Comparison of ENCODE assay signal across 8 cellular contexts in the genomic region with DNA sequence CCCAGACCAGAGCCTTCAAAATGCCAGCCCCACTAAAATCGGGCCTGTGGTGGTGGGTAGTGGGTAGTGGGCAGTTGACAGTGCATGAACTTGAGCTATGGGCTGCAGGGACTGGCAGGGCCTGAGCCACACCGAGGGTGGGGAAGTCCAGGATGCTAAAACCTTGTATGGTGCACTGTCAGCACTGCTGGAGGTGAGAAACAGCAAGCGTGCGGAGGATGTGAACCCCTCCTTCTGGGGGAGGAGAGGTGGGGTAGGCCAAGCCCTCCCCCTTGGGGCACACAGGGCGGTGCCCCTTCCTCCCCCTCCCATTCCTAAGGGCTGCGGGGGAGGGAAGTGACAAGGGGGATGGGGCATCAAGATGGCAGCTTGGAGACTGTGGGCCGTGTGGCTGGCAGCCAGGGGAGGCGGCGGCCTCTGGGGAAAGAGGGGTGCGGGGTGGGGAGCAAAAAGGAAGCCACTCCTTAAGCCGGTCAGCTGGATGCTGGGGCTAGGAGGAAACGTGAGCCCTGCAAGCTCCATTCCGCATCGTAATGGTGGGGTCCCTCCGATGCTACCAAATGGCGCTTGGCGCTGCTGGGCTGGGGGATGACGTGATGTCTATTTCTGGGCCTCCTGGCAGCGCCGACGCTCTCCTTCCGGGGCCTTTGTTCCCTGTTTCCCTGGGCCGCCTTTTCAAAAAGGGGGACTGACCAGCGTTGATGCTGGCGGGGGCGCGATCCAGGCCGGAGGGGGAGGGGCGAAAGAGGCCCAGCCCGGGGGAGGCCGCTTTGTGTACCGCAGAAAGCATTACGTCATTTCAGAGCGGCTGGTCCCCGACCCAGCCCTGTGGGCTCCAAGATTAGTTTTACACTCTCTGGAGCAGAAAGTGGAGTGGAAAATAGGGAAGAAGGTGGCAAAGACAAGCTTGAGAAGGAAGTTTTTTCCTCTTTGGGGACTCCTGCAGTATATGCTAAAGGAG. TPM values are rescaled to one million over a fixed set of nuclear protein-coding genes. Genes with fewer than 3 reads are reported as not detected.
A peak's percentile ranks its signal among the peaks of the same experiment; 100 is the strongest.
DNase-seq lines count a peak whose midpoint lies in the region; ATAC-seq and TF ChIP-seq lines count a peak whose summit lies in the region.

No MANE protein-coding gene starts in this region.

- ATAC-seq in HG02970 (IDR thresholded peaks at IDR 0.05; ENCODE audit: low FRiP score, unreplicated experiment): no peak

- H3K27me3 Mint-ChIP-seq in activated naive CD4-positive, alpha-beta T cell treated with anti-CD3 and anti-CD28 coated beads, Interleukin-2, amount 10 ng/mL, durations not matched to agents 7 days and 5 days: peaks cover 18% of the 10 kb centered on the region

- TF ChIP-seq CTCF in GM06990 (IDR thresholded peaks at IDR 0.05; ENCODE audit: insufficient read depth, low read length, poor library complexity, severe bottlenecking) (no peak), RWPE1 (conservative IDR thresholded peaks at IDR 0.05; ENCODE audit: low read depth) (no peak), tibial nerve (IDR thresholded peaks at IDR 0.05) (peak in 1 of 5 experiments; percentile 13)

- peaks cover 6% of the 10 kb centered on the region for H3K36me3 Mint-ChIP-seq in activated naive CD4-positive, alpha-beta T cell treated with anti-CD3 and anti-CD28 coated beads, Interleukin-2, amount 10 ng/mL, durations not matched to agents 7 days and 5 days

- H3K27ac ChIP-seq in RWPE1: peak overlapping the region; percentile 92
- H3K27ac ChIP-seq in tibial nerve: peak overlapping the region; percentile 82 to 98 (median 88)

- H3K9me3 ChIP-seq in tibial nerve: no peaks in the 10 kb centered on the region

- no peaks in the 10 kb centered on the region for H3K9me3 Mint-ChIP-seq in activated naive CD4-positive, alpha-beta T cell treated with anti-CD3 and anti-CD28 coated beads, Interleukin-2, amount 10 ng/mL, durations not matched to agents 7 days and 5 days

- H3K36me3 ChIP-seq in GM06990 (ENCODE audit: control insufficient read depth, insufficient read depth, low read length): peaks cover 2% of the 10 kb centered on the region
- peaks cover 0 to 3% (median 0%) of the 10 kb centered on the region in 3 donors for H3K36me3 ChIP-seq in tibial nerve

- peak overlapping the region; percentile 77 for H3K4me3 Mint-ChIP-seq in activated naive CD4-positive, alpha-beta T cell treated with anti-CD3 and anti-CD28 coated beads, Interleukin-2, amount 10 ng/mL, durations not matched to agents 7 days and 5 days

- peaks cover 0 to 56% (median 17%) of the 10 kb centered on the region in 4 donors for H3K4me1 ChIP-seq in tibial nerve

- H3K4me3 ChIP-seq in GM06990 (replicated peaks; ENCODE audit: low read depth, low read length) (peak overlapping the region; percentile 73), tibial nerve (peak overlapping the region; percentile 33 to 58 (median 38))

- 1% methylated on average over 34 of the region's 35 CpGs for WGBS in tibial nerve, 2 donors

- CTCF ChIA-PET in RWPE1 (lab: Yijun Ruan, JAX): no interaction called here
- CTCF ChIA-PET in activated naive CD4-positive, alpha-beta T cell treated with anti-CD3 and anti-CD28 coated beads, Interleukin-2, amount 10 ng/mL, durations not matched to agents 7 days and 5 days (lab: Charles Lee): interaction anchor here (2.0 kb wide), 1 partner anchor 129 kb away, joined by 7 read pairs; no protein-coding TSS in a partner anchor

- peaks cover 53% of the 10 kb centered on the region for H3K4me1 Mint-ChIP-seq in activated naive CD4-positive, alpha-beta T cell treated with anti-CD3 and anti-CD28 coated beads, Interleukin-2, amount 10 ng/mL, durations not matched to agents 7 days and 5 days

- peak; percentile 49 to 87 for TF ChIP-seq EP300 in tibial nerve (IDR thresholded peaks at IDR 0.05)

- no peaks in the 10 kb centered on the region for H3K27me3 ChIP-seq in GM06990 (replicated peaks; ENCODE audit: control insufficient read depth, insufficient read depth, low read length)
- H3K27me3 ChIP-seq in tibial nerve: no peaks in the 10 kb centered on the region

- DNase-seq in GM06990 (ENCODE audit: extremely low read depth, insufficient read length) (peak; percentile 85), HuH-7.5 (ENCODE audit: low spot score) (peak; percentile 66), RWPE1 (ENCODE audit: low spot score) (no peak), glomerular visceral epithelial cell (ENCODE audit: extremely low spot score) (peak; percentile 58), non-pigmented ciliary epithelial cell (ENCODE audit: low read depth) (peak; percentile 57), tibial nerve (ENCODE audit: low spot score in 2 of 2) (peak; percentile 68 to 70)
- DNase-seq in activated naive CD4-positive, alpha-beta T cell treated with anti-CD3 and anti-CD28 coated beads, Interleukin-2, amount 10 ng/mL, durations not matched to agents 7 days and 5 days: peak; percentile 63

- H3K27ac Mint-ChIP-seq in activated naive CD4-positive, alpha-beta T cell treated with anti-CD3 and anti-CD28 coated beads, Interleukin-2, amount 10 ng/mL, durations not matched to agents 7 days and 5 days: peak overlapping the region; percentile 85

- POLR2A ChIA-PET in RWPE1 (lab: Yijun Ruan, JAX; ENCODE audit: low non-redundant PET): interaction anchor here (0.6 kb wide), 1 partner anchor 200 kb away, joined by 4 read pairs; no protein-coding TSS in a partner anchor

- TF ChIP-seq POLR2A in tibial nerve (IDR thresholded peaks at IDR 0.05): peak in 1 of 2 donors; percentile 59

RNA-seq across cellular contexts. Expression of a gene that starts 0.8 kb away (rescaled TPM):
- 10 to 100 TPM; 29.2 to 54.2 (median 38.1) TPM for total RNA-seq in tibial nerve

RNA-seq across cellular contexts. Expression of a gene that starts 3.1 kb away (rescaled TPM):
- total RNA-seq in tibial nerve: 10 to 100 TPM; 53.3 to 88.2 (median 66.2) TPM

RNA-seq across cellular contexts. Expression of a gene that starts 51.0 kb away (rescaled TPM):
- total RNA-seq in tibial nerve: 10 to 100 TPM; 18.8 to 23.3 (median 20.7) TPM
